15 cellular contexts compared by ENCODE assay signal in genomic region chr4:184807261-184807660, GRCh38. TPM values are rescaled to one million over a fixed set of nuclear protein-coding genes. Genes with fewer than 3 reads are reported as not detected.
DNase-seq lines count a peak whose midpoint lies in the region; ATAC-seq and TF ChIP-seq lines count a peak whose summit lies in the region.
"Had no signal": no experiment of that assay in that cellular context is flagged by ENCODE, and none has a peak within 500 bp of the region (broad histone marks: within the 10 kb centered on the region; RNA-seq: fewer than 3 reads in every experiment).

No MANE protein-coding gene starts in this region.

- no peaks in the 10 kb centered on the region for H3K9me3 ChIP-seq in left lung
- no peaks in the 10 kb centered on the region for H3K9me3 ChIP-seq in thyroid gland
- H3K9me3 ChIP-seq: sigmoid colon had no signal

- intact Hi-C loops in left lung (cut with DNase I) = no loop called here
- intact Hi-C loops in thyroid gland (cut with DNase I) = no loop called here

- H3K36me3 ChIP-seq in left lung (peaks cover 0 to 16% of the 10 kb centered on the region in 2 donors), thyroid gland (no peaks in the 10 kb centered on the region)
- H3K36me3 ChIP-seq: cardiac muscle cell, sigmoid colon had no signal

- H3K27me3 ChIP-seq in left lung (no peaks in the 10 kb centered on the region), thyroid gland (no peaks in the 10 kb centered on the region)
- H3K27me3 ChIP-seq: cardiac muscle cell, sigmoid colon had no signal

- H3K4me1 ChIP-seq in left lung = peaks cover 11 to 94% of the 10 kb centered on the region in 2 donors
- peaks cover 42 to 69% of the 10 kb centered on the region in 2 donors for H3K4me1 ChIP-seq in thyroid gland

- 91 to 94% methylated on average over 3 of the region's 3 CpGs for WGBS in thyroid gland, 2 donors

- peak overlapping the region; percentile 53 to 81 for H3K27ac ChIP-seq in left lung
- peak overlapping the region in 2 of 3 donors; percentile 94 to 96 for H3K27ac ChIP-seq in thyroid gland
- H3K27ac ChIP-seq: cardiac muscle cell had no signal

- ATAC-seq in left lung (peak; percentile 35), GM21737 (IDR thresholded peaks at IDR 0.05; ENCODE audit: unreplicated experiment) (no peak)
- ATAC-seq: CD8-positive, alpha-beta T cell had no signal

- TF ChIP-seq CTCF in left lung (IDR thresholded peaks at IDR 0.05) (no peak), thyroid gland (IDR thresholded peaks at IDR 0.05) (no peak)

- TF ChIP-seq POLR2A in thyroid gland (IDR thresholded peaks at IDR 0.05) = no peak

- H3K4me3 ChIP-seq in left lung (no peak overlapping the region), thyroid gland (replicated peaks in 1 of 3) (no peak overlapping the region)
- H3K4me3 ChIP-seq: cardiac muscle cell, sigmoid colon had no signal

- DNase-seq in NCI-H526 (lab: John Stamatoyannopoulos, UW) (peak; percentile 22 to 32), NCI-H526 treated with DMSO at 0.1 percent for 48 hours (lab: John Stamatoyannopoulos, UW) (no peak), astrocyte of the hippocampus (ENCODE audit: low read depth, low spot score) (peak; percentile 35), left lung (no peak), thyroid gland (no peak), NCI-H2227 (lab: John Stamatoyannopoulos, UW; ENCODE audit: unreplicated experiment) (no peak), MV-4-11 (lab: John Stamatoyannopoulos, UW) (no peak)
- DNase-seq: CD8-positive, alpha-beta T cell; KG1; mesenchymal stem cell; NCI-H1417; NCI-H2227 treated with DMSO at 0.1 percent for 48 hours; sigmoid colon had no signal

RNA-seq across cellular contexts. Expression of gene ACSL1, which starts 18.5 kb away (rescaled TPM):
- total RNA-seq in left lung (100 to 1,000 TPM; 150 to 270 TPM), thyroid gland (100 to 1,000 TPM in 2 of 4 donors, 10 to 100 TPM in 2; 78.2 to 163 (median 112) TPM)

Comparison
In these comparisons a context has a peak if more than half of its experiments do, and no peak if none do; other contexts are left out.
1. DNase-seq: peak in NCI-H526 (2 of 2) and astrocyte of the hippocampus (single experiment); none in NCI-H526 treated with DMSO at 0.1 percent for 48 hours (single experiment), left lung (0 of 2), thyroid gland (0 of 2), NCI-H2227 (single experiment) and MV-4-11 (single experiment).